In the genomic region with DNA sequence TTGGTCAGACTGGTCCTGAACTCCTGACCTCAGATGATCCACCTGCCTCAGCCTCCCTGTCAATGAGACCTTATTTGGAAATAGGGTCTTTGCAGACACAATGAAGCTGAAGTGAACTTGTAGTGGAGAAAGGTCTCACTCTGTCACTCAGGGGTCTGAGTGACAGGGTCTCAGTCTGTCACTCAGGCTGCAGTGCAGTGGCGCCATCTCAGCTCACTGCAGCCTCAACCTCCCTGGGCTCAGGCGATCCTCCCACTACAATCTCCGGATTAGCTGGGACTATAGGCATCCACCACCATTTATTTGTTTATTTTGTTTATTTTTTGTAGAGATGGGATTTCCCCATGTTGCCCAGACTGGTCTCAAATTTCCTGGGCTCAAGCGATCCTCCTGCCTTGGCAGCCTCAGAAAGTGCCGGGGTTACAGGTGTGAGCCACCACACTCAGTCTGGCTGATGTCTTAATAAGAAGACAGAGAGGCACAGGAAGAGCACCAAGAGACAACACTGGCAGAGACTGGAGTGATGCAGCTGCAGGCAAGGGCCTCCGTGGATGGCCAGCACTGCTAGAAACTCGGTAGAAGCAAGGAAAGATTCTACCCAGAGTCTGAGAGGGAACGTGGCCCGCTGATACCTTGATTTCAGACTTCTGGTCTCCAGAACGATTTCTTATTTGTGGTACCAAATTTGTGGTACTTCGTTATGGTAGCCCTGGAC, we compare ENCODE assay signal across 27 cellular contexts.
"Had no signal": no experiment of that assay in that cellular context is flagged by ENCODE, and none has a peak within 500 bp of the region (broad histone marks: within the 10 kb centered on the region; RNA-seq: fewer than 3 reads in every experiment).

No MANE protein-coding gene starts in this region.

- DNase-seq: activated CD4-positive, alpha-beta memory T cell treated with anti-CD3 and anti-CD28 coated beads, Interleukin-2, amount 10 ng/mL, durations not matched to agents 7 days and 5 days; activated CD4-positive, alpha-beta T cell treated with anti-CD3 and anti-CD28 coated beads for 1 hour; activated CD4-positive, alpha-beta T cell treated with anti-CD3 and anti-CD28 coated beads, Interleukin-2, amount 10 ng/mL, durations not matched to agents 7 days and 5 days; activated CD8-positive, alpha-beta memory T cell treated with anti-CD3 and anti-CD28 coated beads, Interleukin-2, amount 50 U/mL, for 48 hours; activated gamma-delta T cell; activated naive CD4-positive, alpha-beta T cell treated with anti-CD3 and anti-CD28 coated beads, Interleukin-2, amount 10 ng/mL, durations not matched to agents 7 days and 5 days; activated naive CD8-positive, alpha-beta T cell treated with anti-CD3 and anti-CD28 coated beads, Interleukin-2, amount 10 ng/mL, durations not matched to agents 7 days and 5 days; activated T-cell treated with anti-CD3 and anti-CD28 coated beads, Interleukin-2, amount 50 U/mL, for 24 hours; cortex of kidney; hippocampal formation; kidney; left colon; naive B cell; occipital lobe; stimulated activated CD4-positive, alpha-beta T cell treated with anti-CD3 and anti-CD28 coated beads, Interleukin-4, amount 100 ng/mL, for 24 hours; T1000 had no signal

- H3K4me3 Mint-ChIP-seq: activated CD4-positive, alpha-beta memory T cell treated with anti-CD3 and anti-CD28 coated beads, Interleukin-2, amount 10 ng/mL, durations not matched to agents 7 days and 5 days; activated CD4-positive, alpha-beta T cell treated with anti-CD3 and anti-CD28 coated beads, Interleukin-2, amount 10 ng/mL, durations not matched to agents 7 days and 5 days; activated naive CD4-positive, alpha-beta T cell treated with anti-CD3 and anti-CD28 coated beads, Interleukin-2, amount 10 ng/mL, durations not matched to agents 7 days and 5 days; activated naive CD8-positive, alpha-beta T cell treated with anti-CD3 and anti-CD28 coated beads, Interleukin-2, amount 10 ng/mL, durations not matched to agents 7 days and 5 days; activated T-cell treated with anti-CD3 and anti-CD28 coated beads, Interleukin-2, amount 50 U/mL, for 24 hours; brain; mesothelial cell of epicardium; naive B cell; stimulated activated effector memory CD8-positive, alpha-beta T cell treated with anti-CD3 and anti-CD28 coated beads, Interleukin-12 subunit alpha, Interleukin-12 subunit beta, amount 100 ng/mL, for 72 hours; stimulated activated naive CD8-positive, alpha-beta T cell treated with anti-CD3 and anti-CD28 coated beads, Interleukin-15, Interleukin-2, amounts not matched to agents 100 ng/mL and 50 ng/mL, for 24 hours had no signal

- H3K27me3 ChIP-seq: ascending aorta, gastroesophageal sphincter had no signal

- H3K27ac ChIP-seq: ascending aorta, gastroesophageal sphincter, skin epidermis, thoracic aorta had no signal

- FAIRE-seq: endothelial cell of umbilical vein, kidney, urothelium cell line had no signal

- H3K9me3 ChIP-seq: ascending aorta, gastroesophageal sphincter, thoracic aorta had no signal

- H3K9me3 Mint-ChIP-seq: activated CD4-positive, alpha-beta memory T cell treated with anti-CD3 and anti-CD28 coated beads, Interleukin-2, amount 10 ng/mL, durations not matched to agents 7 days and 5 days; activated CD4-positive, alpha-beta T cell treated with anti-CD3 and anti-CD28 coated beads, Interleukin-2, amount 10 ng/mL, durations not matched to agents 7 days and 5 days; activated naive CD4-positive, alpha-beta T cell treated with anti-CD3 and anti-CD28 coated beads, Interleukin-2, amount 10 ng/mL, durations not matched to agents 7 days and 5 days; activated naive CD8-positive, alpha-beta T cell treated with anti-CD3 and anti-CD28 coated beads, Interleukin-2, amount 10 ng/mL, durations not matched to agents 7 days and 5 days; activated T-cell treated with anti-CD3 and anti-CD28 coated beads, Interleukin-2, amount 50 U/mL, for 24 hours; mesothelial cell of epicardium; naive B cell; stimulated activated effector memory CD8-positive, alpha-beta T cell treated with anti-CD3 and anti-CD28 coated beads, Interleukin-12 subunit alpha, Interleukin-12 subunit beta, amount 100 ng/mL, for 72 hours; stimulated activated naive CD8-positive, alpha-beta T cell treated with anti-CD3 and anti-CD28 coated beads, Interleukin-15, Interleukin-2, amounts not matched to agents 100 ng/mL and 50 ng/mL, for 24 hours had no signal

- H3K36me3 Mint-ChIP-seq: activated naive CD4-positive, alpha-beta T cell treated with anti-CD3 and anti-CD28 coated beads, Interleukin-2, amount 10 ng/mL, durations not matched to agents 7 days and 5 days; activated naive CD8-positive, alpha-beta T cell treated with anti-CD3 and anti-CD28 coated beads, Interleukin-2, amount 10 ng/mL, durations not matched to agents 7 days and 5 days; brain; mesothelial cell of epicardium; naive B cell; stimulated activated effector memory CD8-positive, alpha-beta T cell treated with anti-CD3 and anti-CD28 coated beads, Interleukin-12 subunit alpha, Interleukin-12 subunit beta, amount 100 ng/mL, for 72 hours had no signal

- H3K4me1 Mint-ChIP-seq: activated CD4-positive, alpha-beta memory T cell treated with anti-CD3 and anti-CD28 coated beads, Interleukin-2, amount 10 ng/mL, durations not matched to agents 7 days and 5 days; activated CD4-positive, alpha-beta T cell treated with anti-CD3 and anti-CD28 coated beads, Interleukin-2, amount 10 ng/mL, durations not matched to agents 7 days and 5 days; activated naive CD4-positive, alpha-beta T cell treated with anti-CD3 and anti-CD28 coated beads, Interleukin-2, amount 10 ng/mL, durations not matched to agents 7 days and 5 days; activated naive CD8-positive, alpha-beta T cell treated with anti-CD3 and anti-CD28 coated beads, Interleukin-2, amount 10 ng/mL, durations not matched to agents 7 days and 5 days; naive B cell; stimulated activated effector memory CD8-positive, alpha-beta T cell treated with anti-CD3 and anti-CD28 coated beads, Interleukin-12 subunit alpha, Interleukin-12 subunit beta, amount 100 ng/mL, for 72 hours had no signal

- H3K27ac Mint-ChIP-seq: activated CD4-positive, alpha-beta memory T cell treated with anti-CD3 and anti-CD28 coated beads, Interleukin-2, amount 10 ng/mL, durations not matched to agents 7 days and 5 days; activated CD4-positive, alpha-beta T cell treated with anti-CD3 and anti-CD28 coated beads, Interleukin-2, amount 10 ng/mL, durations not matched to agents 7 days and 5 days; activated naive CD4-positive, alpha-beta T cell treated with anti-CD3 and anti-CD28 coated beads, Interleukin-2, amount 10 ng/mL, durations not matched to agents 7 days and 5 days; activated naive CD8-positive, alpha-beta T cell treated with anti-CD3 and anti-CD28 coated beads, Interleukin-2, amount 10 ng/mL, durations not matched to agents 7 days and 5 days; activated T-cell treated with anti-CD3 and anti-CD28 coated beads, Interleukin-2, amount 50 U/mL, for 24 hours; brain; mesothelial cell of epicardium; naive B cell; stimulated activated effector memory CD8-positive, alpha-beta T cell treated with anti-CD3 and anti-CD28 coated beads, Interleukin-12 subunit alpha, Interleukin-12 subunit beta, amount 100 ng/mL, for 72 hours; stimulated activated naive CD8-positive, alpha-beta T cell treated with anti-CD3 and anti-CD28 coated beads, Interleukin-15, Interleukin-2, amounts not matched to agents 100 ng/mL and 50 ng/mL, for 24 hours had no signal

- H3K4me3 ChIP-seq: ascending aorta, gastroesophageal sphincter, skin epidermis, thoracic aorta had no signal

- ATAC-seq: gastroesophageal sphincter; left colon; sciatic nerve; stimulated activated effector memory CD8-positive, alpha-beta T cell treated with anti-CD3 and anti-CD28 coated beads, Interleukin-12 subunit alpha, Interleukin-12 subunit beta, amount 100 ng/mL, for 72 hours had no signal

- H3K36me3 ChIP-seq: ascending aorta, gastroesophageal sphincter, thoracic aorta had no signal
